ENCODE assay signal across 15 cellular contexts in the genomic region with DNA sequence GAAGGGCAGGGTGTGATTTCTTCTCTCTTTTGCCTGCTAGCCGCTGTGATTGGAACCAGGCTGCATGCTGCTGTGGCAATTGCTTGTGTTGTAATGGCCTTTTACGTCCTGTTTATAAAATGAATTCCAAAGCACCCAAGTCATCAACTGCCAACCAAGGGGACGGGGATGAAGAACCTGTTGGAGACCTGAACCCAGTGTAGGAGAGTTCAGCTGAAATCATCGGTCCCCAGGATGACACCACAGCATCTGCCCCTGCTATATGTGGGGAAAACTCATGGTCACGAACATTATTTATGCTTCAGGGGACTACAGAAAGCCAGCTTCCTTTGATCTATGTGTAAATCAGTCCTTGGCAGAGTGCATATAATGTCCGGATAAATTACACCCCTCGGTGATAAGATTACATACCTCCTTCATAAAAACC. TPM values are rescaled to one million over a fixed set of nuclear protein-coding genes. Genes with fewer than 3 reads are reported as not detected.
DNase-seq lines count a peak whose midpoint lies in the region; ATAC-seq, FAIRE-seq and TF ChIP-seq lines count a peak whose summit lies in the region.
"Had no signal": no experiment of that assay in that cellular context is flagged by ENCODE, and none has a peak within 500 bp of the region (broad histone marks: within the 10 kb centered on the region; RNA-seq: fewer than 3 reads in every experiment).

No MANE protein-coding gene starts in this region.

- no peak overlapping the region for H3K4me3 ChIP-seq in heart left ventricle
- H3K4me3 ChIP-seq in gastroesophageal sphincter, result no peak overlapping the region
- no peak overlapping the region for H3K4me3 ChIP-seq in transverse colon
- H3K4me3 ChIP-seq: spleen had no signal

- peaks cover 0 to 48% (median 40%) of the 10 kb centered on the region in 9 donors for H3K36me3 ChIP-seq in heart left ventricle
- H3K36me3 ChIP-seq in gastroesophageal sphincter, result peaks cover 0 to 35% of the 10 kb centered on the region in 2 donors
- H3K36me3 ChIP-seq in transverse colon, result peaks cover 0 to 17% (median 5%) of the 10 kb centered on the region in 4 donors

- H3K4me3 Mint-ChIP-seq in activated naive CD8-positive, alpha-beta T cell treated with anti-CD3 and anti-CD28 coated beads, Interleukin-2, amount 50 U/mL, for 24 hours, result no peak overlapping the region
- H3K4me3 Mint-ChIP-seq: activated CD4-positive, alpha-beta T cell treated with anti-CD3 and anti-CD28 coated beads, Interleukin-2, amount 10 ng/mL, durations not matched to agents 24 days and 14 days had no signal

- peak overlapping the region; percentile 30 to 96 (median 65) for H3K27ac ChIP-seq in heart left ventricle
- peak overlapping the region; percentile 22 to 97 (median 75) for H3K27ac ChIP-seq in gastroesophageal sphincter
- peak overlapping the region; percentile 65 to 99 (median 86) for H3K27ac ChIP-seq in transverse colon
- H3K27ac ChIP-seq: spleen had no signal

- FAIRE-seq in urothelium cell line (lab: Jason Lieb, UNC), result no peak
- FAIRE-seq: bronchial epithelial cell had no signal

- 53 to 63% (median 57%) methylated on average over 7 of the region's 7 CpGs for WGBS in heart left ventricle, 4 donors
- WGBS in gastroesophageal sphincter (ENCODE audit: low coverage in 1 of 2), 2 donors, result 34 to 53% methylated on average over 6 to 7 of the region's 7 CpGs
- 62 to 77% methylated on average over 3 to 7 of the region's 7 CpGs for WGBS in transverse colon (ENCODE audit: low coverage in 1 of 2), 2 donors

- H3K27me3 ChIP-seq in heart left ventricle, result no peaks in the 10 kb centered on the region
- H3K27me3 ChIP-seq in gastroesophageal sphincter, result no peaks in the 10 kb centered on the region
- H3K27me3 ChIP-seq in transverse colon, result no peaks in the 10 kb centered on the region
- H3K27me3 ChIP-seq: spleen had no signal

- H3K4me1 Mint-ChIP-seq in activated naive CD8-positive, alpha-beta T cell treated with anti-CD3 and anti-CD28 coated beads, Interleukin-2, amount 50 U/mL, for 24 hours, result peaks cover 28% of the 10 kb centered on the region

- H3K9me3 ChIP-seq in heart left ventricle (peaks cover 0 to 2% (median 0%) of the 10 kb centered on the region in 12 donors), gastroesophageal sphincter (no peaks in the 10 kb centered on the region), transverse colon (no peaks in the 10 kb centered on the region)

- no peak for TF ChIP-seq CTCF in heart left ventricle (IDR thresholded peaks at IDR 0.05)
- no peak for TF ChIP-seq CTCF in gastroesophageal sphincter (IDR thresholded peaks at IDR 0.05)
- no peak for TF ChIP-seq CTCF in transverse colon (IDR thresholded peaks at IDR 0.05)

- peak overlapping the region; percentile 30 for H3K27ac Mint-ChIP-seq in activated naive CD8-positive, alpha-beta T cell treated with anti-CD3 and anti-CD28 coated beads, Interleukin-2, amount 50 U/mL, for 24 hours
- H3K27ac Mint-ChIP-seq: activated CD4-positive, alpha-beta T cell treated with anti-CD3 and anti-CD28 coated beads, Interleukin-2, amount 10 ng/mL, durations not matched to agents 24 days and 14 days had no signal

- DNase-seq in heart left ventricle (peak in 1 of 5 donors; percentile 31), left cardiac atrium (no peak), transverse colon (no peak), urothelium cell line (ENCODE audit: low spot score) (no peak), DMS153 (lab: John Stamatoyannopoulos, UW) (no peak)
- no peak for DNase-seq in activated naive CD8-positive, alpha-beta T cell treated with anti-CD3 and anti-CD28 coated beads, Interleukin-2, amount 50 U/mL, for 24 hours
- DNase-seq: ACHN; activated CD4-positive, alpha-beta T cell treated with anti-CD3 and anti-CD28 coated beads, Interleukin-2, amount 10 ng/mL, durations not matched to agents 24 days and 14 days; left colon; NCI-H2081; NCI-H82; spleen had no signal

- peaks cover 26% of the 10 kb centered on the region for H3K36me3 Mint-ChIP-seq in activated naive CD8-positive, alpha-beta T cell treated with anti-CD3 and anti-CD28 coated beads, Interleukin-2, amount 50 U/mL, for 24 hours (ENCODE audit: low read depth)

- ATAC-seq in heart left ventricle, result no peak
- no peak for ATAC-seq in left cardiac atrium
- no peak for ATAC-seq in activated naive CD8-positive, alpha-beta T cell treated with anti-CD3 and anti-CD28 coated beads, Interleukin-2, amount 50 U/mL, for 24 hours
- ATAC-seq in gastroesophageal sphincter, result no peak
- no peak for ATAC-seq in GM21717 (IDR thresholded peaks at IDR 0.05; ENCODE audit: unreplicated experiment)
- ATAC-seq: left colon had no signal

- TF ChIP-seq EP300 in gastroesophageal sphincter (IDR thresholded peaks at IDR 0.05), result no peak
- no peak for TF ChIP-seq EP300 in transverse colon (IDR thresholded peaks at IDR 0.05; ENCODE audit: low read depth)

- no peak for TF ChIP-seq POLR2A in heart left ventricle (IDR thresholded peaks at IDR 0.05)
- TF ChIP-seq POLR2A in gastroesophageal sphincter (IDR thresholded peaks at IDR 0.05), result no peak
- TF ChIP-seq POLR2A in transverse colon (IDR thresholded peaks at IDR 0.05), result no peak

- no peaks in the 10 kb centered on the region for H3K9me3 Mint-ChIP-seq in activated naive CD8-positive, alpha-beta T cell treated with anti-CD3 and anti-CD28 coated beads, Interleukin-2, amount 50 U/mL, for 24 hours
- H3K9me3 Mint-ChIP-seq: activated CD4-positive, alpha-beta T cell treated with anti-CD3 and anti-CD28 coated beads, Interleukin-2, amount 10 ng/mL, durations not matched to agents 24 days and 14 days had no signal

- intact Hi-C loops in heart left ventricle (cut with DNase I) (loop anchor here in 2 of 10 donors (5.0 kb wide), 1 partner anchor 52 kb away; the partner anchor contains the start of gene WDR47 (in 2 of the 2)), left cardiac atrium (cut with DNase I) (loop anchor here in 1 of 2 donors (10.0 kb wide), 1 partner anchor 120 kb away; the partner anchor contains the start of gene SARS1), transverse colon (cut with DNase I; ENCODE audit: low total_unique reads) (no loop called here)

- in situ Hi-C loops in transverse colon (cut with MboI; ENCODE audit: low pct_ligation_motif_present in 1 of 4, low pct_unique_long_range_greater_than_20kb in 1 of 4, low sequenced_read_pairs in 3 of 4), result no loop called here

- H3K4me1 ChIP-seq in heart left ventricle (peaks cover 0 to 58% (median 34%) of the 10 kb centered on the region in 12 donors), gastroesophageal sphincter (peaks cover 6 to 62% (median 9%) of the 10 kb centered on the region in 3 donors), transverse colon (peaks cover 13 to 60% (median 21%) of the 10 kb centered on the region in 4 donors)

- no peaks in the 10 kb centered on the region for H3K27me3 Mint-ChIP-seq in activated naive CD8-positive, alpha-beta T cell treated with anti-CD3 and anti-CD28 coated beads, Interleukin-2, amount 50 U/mL, for 24 hours
- H3K27me3 Mint-ChIP-seq: activated CD4-positive, alpha-beta T cell treated with anti-CD3 and anti-CD28 coated beads, Interleukin-2, amount 10 ng/mL, durations not matched to agents 24 days and 14 days had no signal

RNA-seq across cellular contexts. Expression of gene TMEM167B, which starts 3.8 kb away (rescaled TPM):
- 10 to 100 TPM; 14.1 to 52.9 (median 29.9) TPM for total RNA-seq in heart left ventricle
- polyA plus RNA-seq in heart left ventricle, result 10 to 100 TPM; 10.8 to 27.3 TPM
- total RNA-seq in left cardiac atrium, result 10 to 100 TPM; 34.3 to 47.2 TPM
- total RNA-seq in gastroesophageal sphincter, result 10 to 100 TPM; 29.3 to 42.3 (median 31.7) TPM
- 10 to 100 TPM in 3 of 4 donors, 1 to 10 TPM in 1; 2.2 to 23.0 (median 18.8) TPM for total RNA-seq in transverse colon

RNA-seq across cellular contexts. Expression of gene TAF13, which starts 18.6 kb away (rescaled TPM):
- total RNA-seq in heart left ventricle, result 10 to 100 TPM; 34.8 to 72.1 (median 55.4) TPM
- polyA plus RNA-seq in heart left ventricle, result 10 to 100 TPM; 38.1 to 83.9 TPM
- 10 to 100 TPM; 47.1 to 56.7 TPM for total RNA-seq in left cardiac atrium
- total RNA-seq in gastroesophageal sphincter, result 10 to 100 TPM; 54.8 to 73.1 (median 59.1) TPM
- total RNA-seq in transverse colon, result 10 to 100 TPM in 3 of 4 donors, 1 to 10 TPM in 1; 4.0 to 33.0 (median 32.0) TPM

RNA-seq across cellular contexts. Expression of gene ELAPOR1, which starts 19.5 kb away (rescaled TPM):
- total RNA-seq in heart left ventricle (under 1 TPM in 7 of 9 donors, not detected in 2; 0.11 to 0.83 (median 0.31) TPM), left cardiac atrium (under 1 TPM; 0.21 to 0.39 TPM), gastroesophageal sphincter (10 to 100 TPM in 1 of 4 donors, under 1 TPM in 2, not detected in 1; 0.08 to 18.8 (median 0.40) TPM), transverse colon (10 to 100 TPM; 19.5 to 72.2 (median 38.4) TPM)
- under 1 TPM; 0.04 to 0.11 TPM for polyA plus RNA-seq in heart left ventricle
- total RNA-seq: bronchial epithelial cell had no signal

RNA-seq across cellular contexts. Expression of gene WDR47, which starts 52.5 kb away (rescaled TPM):
- total RNA-seq in heart left ventricle, result 10 to 100 TPM; 12.2 to 22.3 (median 14.9) TPM
- 1 to 10 TPM; 2.6 to 8.5 TPM for polyA plus RNA-seq in heart left ventricle
- 10 to 100 TPM; 12.2 to 14.8 TPM for total RNA-seq in left cardiac atrium
- 10 to 100 TPM; 19.7 to 31.3 (median 25.1) TPM for total RNA-seq in gastroesophageal sphincter
- 10 to 100 TPM in 2 of 4 donors, 1 to 10 TPM in 2; 6.7 to 12.1 (median 9.7) TPM for total RNA-seq in transverse colon
